Comparison of ENCODE assay signal across 1 cellular context in the genomic region with DNA sequence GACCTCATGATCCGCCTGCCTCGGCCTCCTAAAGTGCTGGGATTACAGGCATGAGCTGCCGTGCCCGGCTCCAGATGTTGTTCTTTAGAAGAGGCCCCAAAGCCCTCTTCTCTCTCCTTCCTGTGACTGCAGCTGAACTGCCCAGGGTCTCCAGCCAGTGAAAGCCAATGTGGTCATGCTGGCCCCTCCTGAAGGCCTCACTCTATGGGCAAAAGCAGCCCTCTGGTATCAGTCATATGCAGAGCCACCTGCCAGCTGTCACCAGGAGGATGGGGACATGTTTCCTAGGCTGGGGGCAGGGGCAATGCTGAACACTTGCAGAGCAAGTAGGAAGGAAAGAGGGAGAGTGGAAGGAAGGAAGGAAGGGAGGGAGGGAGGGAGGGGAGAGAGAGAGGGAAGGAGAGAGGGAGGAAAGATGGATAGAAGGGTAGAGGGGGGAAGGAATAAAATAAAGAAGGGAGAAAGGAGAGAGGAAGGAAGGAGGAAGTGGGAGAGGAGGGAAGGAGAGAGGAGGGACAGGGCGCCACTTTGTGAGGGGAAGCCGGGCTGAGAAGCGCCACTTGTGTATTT.
A peak's percentile ranks its signal among the peaks of the same experiment; 100 is the strongest.
TF ChIP-seq lines count a peak whose summit lies in the region.

No MANE protein-coding gene starts in this region.

TF ChIP-seq in K562, 482 proteins besides CTCF, POLR2A, EP300 and RAD21:
- TF ChIP-seq ZBTB33 (CRISPR knock-in tag; IDR thresholded peaks at IDR 0.05), result peak; percentile 83; the same call in 1 of the 2 replicates
- TF ChIP-seq YBX1 (IDR thresholded peaks at IDR 0.05), result no peak
- TF ChIP-seq POLR2B (IDR thresholded peaks at IDR 0.05; ENCODE audit: low read depth, partially characterized antibody), result no peak
- TF ChIP-seq, protein P1, sequence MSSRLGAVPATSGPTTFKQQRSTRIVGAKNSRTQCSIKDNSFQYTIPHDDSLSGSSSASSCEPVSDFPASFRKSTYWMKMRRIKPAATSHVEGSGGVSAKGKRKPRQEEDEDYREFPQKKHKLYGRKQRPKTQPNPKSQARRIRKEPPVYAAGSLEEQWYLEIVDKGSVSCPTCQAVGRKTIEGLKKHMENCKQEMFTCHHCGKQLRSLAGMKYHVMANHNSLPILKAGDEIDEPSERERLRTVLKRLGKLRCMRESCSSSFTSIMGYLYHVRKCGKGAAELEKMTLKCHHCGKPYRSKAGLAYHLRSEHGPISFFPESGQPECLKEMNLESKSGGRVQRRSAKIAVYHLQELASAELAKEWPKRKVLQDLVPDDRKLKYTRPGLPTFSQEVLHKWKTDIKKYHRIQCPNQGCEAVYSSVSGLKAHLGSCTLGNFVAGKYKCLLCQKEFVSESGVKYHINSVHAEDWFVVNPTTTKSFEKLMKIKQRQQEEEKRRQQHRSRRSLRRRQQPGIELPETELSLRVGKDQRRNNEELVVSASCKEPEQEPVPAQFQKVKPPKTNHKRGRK (tag; IDR thresholded peaks at IDR 0.05), result peak; percentile 41; the same call in 1 of the 2 replicates
- no peak for TF ChIP-seq ZNF830 (CRISPR knock-in tag; IDR thresholded peaks at IDR 0.05)
- peak; percentile 43; the same call in 1 of the 2 replicates for TF ChIP-seq SPI1 (IDR thresholded peaks at IDR 0.05; ENCODE audit: borderline replicate concordance, low read depth, low read length)
